In the genomic region with DNA sequence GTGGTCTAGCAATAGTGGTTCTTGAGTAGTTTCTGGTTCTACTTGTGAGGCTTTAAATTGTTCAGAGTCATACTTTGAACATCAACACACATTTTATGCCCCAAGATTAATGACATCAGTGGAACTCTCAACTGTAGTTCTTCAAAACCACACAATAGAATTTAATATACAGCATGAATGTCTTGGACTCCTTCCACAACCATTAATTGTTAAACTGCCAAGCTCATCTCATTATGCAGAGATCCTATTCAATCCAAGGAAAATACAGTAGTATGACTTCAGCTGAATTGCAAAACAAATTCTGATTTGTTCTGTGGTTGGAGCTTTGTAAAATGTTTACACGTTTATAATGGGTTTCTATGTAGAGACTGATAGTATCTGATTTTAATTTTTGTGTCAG, we compare ENCODE assay signal across 18 cellular contexts.
DNase-seq lines count a peak whose midpoint lies in the region; ATAC-seq and TF ChIP-seq lines count a peak whose summit lies in the region.
"Had no signal": no experiment of that assay in that cellular context is flagged by ENCODE, and none has a peak within 500 bp of the region (broad histone marks: within the 10 kb centered on the region; RNA-seq: fewer than 3 reads in every experiment).

No MANE protein-coding gene starts in this region.

- peaks cover 0 to 9% (median 1%) of the 10 kb centered on the region in 4 donors for H3K4me1 ChIP-seq in transverse colon

- H3K4me3 ChIP-seq in fibroblast of mammary gland (ENCODE audit: control insufficient read depth, low read depth, low read length) (no peak overlapping the region), transverse colon (no peak overlapping the region)
- H3K4me3 ChIP-seq: esophagus squamous epithelium had no signal

- H3K36me3 ChIP-seq in transverse colon: no peaks in the 10 kb centered on the region
- H3K36me3 ChIP-seq: esophagus squamous epithelium had no signal

- CTCF ChIA-PET in activated CD4-positive, alpha-beta memory T cell treated with anti-CD3 and anti-CD28 coated beads, Interleukin-2, amount 10 ng/mL, durations not matched to agents 7 days and 5 days (lab: Charles Lee): no interaction called here

- no peak for TF ChIP-seq EP300 in transverse colon (IDR thresholded peaks at IDR 0.05; ENCODE audit: low read depth)

- H3K9me3 ChIP-seq in transverse colon: no peaks in the 10 kb centered on the region

- peaks cover 15% of the 10 kb centered on the region for H3K9me3 Mint-ChIP-seq in activated CD4-positive, alpha-beta memory T cell treated with anti-CD3 and anti-CD28 coated beads, Interleukin-2, amount 10 ng/mL, durations not matched to agents 7 days and 5 days

- no peak for TF ChIP-seq CTCF in fibroblast of mammary gland (conservative IDR thresholded peaks at IDR 0.05; ENCODE audit: control insufficient read depth, insufficient read depth, low read depth, low read length)
- TF ChIP-seq CTCF in transverse colon (IDR thresholded peaks at IDR 0.05): no peak

- 87 to 92% methylated on average over 1 of the region's 1 CpG for WGBS in transverse colon (ENCODE audit: low coverage in 1 of 2), 2 donors

- intact Hi-C loops in transverse colon (cut with DNase I; ENCODE audit: low total_unique reads): no loop called here

- peaks cover 28% of the 10 kb centered on the region for H3K4me1 Mint-ChIP-seq in activated CD4-positive, alpha-beta memory T cell treated with anti-CD3 and anti-CD28 coated beads, Interleukin-2, amount 10 ng/mL, durations not matched to agents 7 days and 5 days
- H3K4me1 Mint-ChIP-seq: CD14-positive monocyte had no signal

- H3K27ac Mint-ChIP-seq in activated CD4-positive, alpha-beta memory T cell treated with anti-CD3 and anti-CD28 coated beads, Interleukin-2, amount 10 ng/mL, durations not matched to agents 7 days and 5 days: peak overlapping the region; percentile 35
- H3K27ac Mint-ChIP-seq: CD14-positive monocyte had no signal

- H3K4me3 Mint-ChIP-seq in activated CD4-positive, alpha-beta memory T cell treated with anti-CD3 and anti-CD28 coated beads, Interleukin-2, amount 10 ng/mL, durations not matched to agents 7 days and 5 days: no peak overlapping the region
- H3K4me3 Mint-ChIP-seq: CD14-positive monocyte had no signal

- H3K27me3 ChIP-seq in transverse colon: no peaks in the 10 kb centered on the region
- H3K27me3 ChIP-seq: esophagus squamous epithelium had no signal

- H3K27ac ChIP-seq in transverse colon: no peak overlapping the region
- H3K27ac ChIP-seq: esophagus squamous epithelium, KMS-11 had no signal

- in situ Hi-C loops in transverse colon (cut with MboI; ENCODE audit: low pct_ligation_motif_present in 1 of 4, low pct_unique_long_range_greater_than_20kb in 1 of 4, low sequenced_read_pairs in 3 of 4): no loop called here

- POLR2A ChIA-PET in activated CD4-positive, alpha-beta memory T cell treated with anti-CD3 and anti-CD28 coated beads, Interleukin-2, amount 10 ng/mL, durations not matched to agents 7 days and 5 days (lab: Charles Lee): interaction anchor here (1.4 to 1.5 kb wide), 2 partner anchors 30 to 32 kb away, joined by 3 to 6 read pairs; no protein-coding TSS in a partner anchor

- DNase-seq in AG08395 (ENCODE audit: low spot score): peak; percentile 35
- DNase-seq in EL: peak; percentile 30
- DNase-seq in activated CD4-positive, alpha-beta memory T cell treated with anti-CD3 and anti-CD28 coated beads, Interleukin-2, amount 10 ng/mL, durations not matched to agents 7 days and 5 days: no peak
- DNase-seq in fibroblast of mammary gland (ENCODE audit: low read depth): peak; percentile 51
- no peak for DNase-seq in transverse colon
- no peak for DNase-seq in stimulated activated CD4-positive, alpha-beta T cell treated with anti-CD3 and anti-CD28 coated beads, Interleukin-2, amount 100 ng/mL, for 24 hours
- DNase-seq: activated T-cell treated with anti-CD3 and anti-CD28 coated beads, Interleukin-2, amount 50 U/mL, for 48 hours; esophagus squamous epithelium; GF-D8; NCI-H187 treated with DMSO at 0.1 percent for 48 hours; NK-92 treated with Interleukin-12 subunit alpha and Interleukin-12 subunit beta, amount 100 ng/mL, for 24 hours; SHP77 treated with DMSO at 0.1 percent for 48 hours; stimulated activated CD4-positive, alpha-beta T cell treated with anti-CD3 and anti-CD28 coated beads, Interleukin-4, amount 100 ng/mL, for 4 hours; stimulated activated naive CD4-positive, alpha-beta T cell treated with Interleukin-2 at 50 U/mL for 16 hours had no signal

- no peaks in the 10 kb centered on the region for H3K27me3 Mint-ChIP-seq in activated CD4-positive, alpha-beta memory T cell treated with anti-CD3 and anti-CD28 coated beads, Interleukin-2, amount 10 ng/mL, durations not matched to agents 7 days and 5 days

- ATAC-seq in GM21825 (IDR thresholded peaks at IDR 0.05; ENCODE audit: unreplicated experiment) (no peak), HG03175 (IDR thresholded peaks at IDR 0.05; ENCODE audit: unreplicated experiment) (no peak)

- TF ChIP-seq POLR2A in transverse colon (IDR thresholded peaks at IDR 0.05): no peak

- H3K36me3 Mint-ChIP-seq in activated CD4-positive, alpha-beta memory T cell treated with anti-CD3 and anti-CD28 coated beads, Interleukin-2, amount 10 ng/mL, durations not matched to agents 7 days and 5 days (ENCODE audit: low read depth): peaks cover 50% of the 10 kb centered on the region
- H3K36me3 Mint-ChIP-seq: CD14-positive monocyte had no signal

Comparison
In these comparisons a context has a peak if more than half of its experiments do, and no peak if none do; other contexts are left out.
1. DNase-seq: peak in AG08395 (single experiment), EL (single experiment) and fibroblast of mammary gland (single experiment); none in activated CD4-positive, alpha-beta memory T cell treated with anti-CD3 and anti-CD28 coated beads, Interleukin-2, amount 10 ng/mL, durations not matched to agents 7 days and 5 days (single experiment), transverse colon (single experiment) and stimulated activated CD4-positive, alpha-beta T cell treated with anti-CD3 and anti-CD28 coated beads, Interleukin-2, amount 100 ng/mL, for 24 hours (0 of 2).